Comparison of ENCODE assay signal across 23 cellular contexts in the genomic region with DNA sequence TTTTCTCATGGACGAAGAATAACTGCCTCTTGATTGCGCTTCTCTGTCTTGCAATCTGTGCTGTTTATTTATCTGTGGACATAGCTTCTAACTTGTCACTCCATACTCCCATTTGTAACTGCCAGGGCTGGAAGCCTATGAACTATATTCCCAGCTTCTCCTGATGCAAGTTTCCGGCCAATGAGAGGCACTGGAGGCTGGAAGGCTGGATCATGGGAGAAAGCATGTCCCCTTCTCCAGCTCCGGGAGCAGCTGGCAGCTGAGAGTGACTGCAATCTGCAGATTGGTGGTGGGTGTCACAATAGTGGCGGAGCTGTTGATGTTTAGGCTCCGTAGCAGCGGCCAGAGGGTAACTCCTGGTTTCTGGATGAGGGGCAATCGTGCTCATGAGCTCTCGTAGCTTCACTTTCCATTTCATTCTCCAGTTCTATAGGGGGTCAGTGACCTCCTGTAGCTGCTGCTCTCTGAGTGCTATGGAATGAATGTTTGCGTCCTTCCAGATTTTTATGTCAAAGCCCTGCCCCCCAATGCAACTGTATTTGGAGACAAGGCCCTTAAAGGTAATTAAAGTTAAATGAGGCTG. TPM values are rescaled to one million over a fixed set of nuclear protein-coding genes. Genes with fewer than 3 reads are reported as not detected.
A peak's percentile ranks its signal among the peaks of the same experiment; 100 is the strongest.
DNase-seq lines count a peak whose midpoint lies in the region; ATAC-seq and TF ChIP-seq lines count a peak whose summit lies in the region.
"Had no signal": no experiment of that assay in that cellular context is flagged by ENCODE, and none has a peak within 500 bp of the region (broad histone marks: within the 10 kb centered on the region; RNA-seq: fewer than 3 reads in every experiment).

No MANE protein-coding gene starts in this region.

- H3K4me1 ChIP-seq in SK-N-SH (ENCODE audit: control insufficient read depth in 1 of 2, insufficient read depth in 2 of 2, low read depth in 1 of 2, low read length in 1 of 2) (peaks cover 0 to 2% of the 10 kb centered on the region in 2 experiments; a peak in 1 of 4 replicates), mesenchymal stem cell (ENCODE audit: control insufficient read depth, insufficient read depth, low read depth, low read length) (peaks cover 22% of the 10 kb centered on the region), body of pancreas (peaks cover 26% of the 10 kb centered on the region), aorta (ENCODE audit: control insufficient read depth in 1 of 2, insufficient read depth in 2 of 2, low read length in 2 of 2) (no peaks in the 10 kb centered on the region)

- no peak overlapping the region for H2AK5ac ChIP-seq in mesenchymal stem cell (ENCODE audit: low read length, severe bottlenecking)

- H3K23ac ChIP-seq in mesenchymal stem cell (ENCODE audit: low read length in 2 of 2) = no peak overlapping the region

- H2BK120ac ChIP-seq in mesenchymal stem cell (ENCODE audit: low read depth, low read length) = no peak overlapping the region

- POLR2A ChIA-PET in SK-N-SH (lab: Yijun Ruan, JAX) = no interaction called here

- no peaks in the 10 kb centered on the region for H3K79me1 ChIP-seq in mesenchymal stem cell (replicated peaks; ENCODE audit: low read length, poor library complexity, severe bottlenecking)

- peak overlapping the region in 1 of 2 experiments; percentile 42 for H3K18ac ChIP-seq in mesenchymal stem cell (ENCODE audit: low read depth in 1 of 2, low read length in 2 of 2)

- intact Hi-C loops in body of pancreas (cut with DNase I) = no loop called here
- intact Hi-C loops in aorta (cut with DNase I) = no loop called here

- TF ChIP-seq POLR2A in body of pancreas (IDR thresholded peaks at IDR 0.05) = no peak

- H3K9ac ChIP-seq in SK-N-SH (no peak overlapping the region), mesenchymal stem cell (ENCODE audit: low read length) (no peak overlapping the region)

- H2BK15ac ChIP-seq in mesenchymal stem cell (ENCODE audit: low read depth, poor library complexity, severe bottlenecking) = peak overlapping the region; percentile 0

- no peak overlapping the region for H2BK5ac ChIP-seq in mesenchymal stem cell (ENCODE audit: low read depth, low read length, poor library complexity, severe bottlenecking)

- CTCF ChIA-PET in SK-N-SH (lab: Yijun Ruan, JAX) = interaction anchor here (1.2 kb wide), 1 partner anchor 23 kb away, joined by 4 read pairs; no protein-coding TSS in a partner anchor

- TF ChIP-seq RAD21 in SK-N-SH (IDR thresholded peaks at IDR 0.05; ENCODE audit: low read length) = no peak

- no peaks in the 10 kb centered on the region for H4K20me1 ChIP-seq in SK-N-SH (ENCODE audit: insufficient read depth)

- H3K36me3 ChIP-seq in SK-N-SH (replicated peaks in 1 of 2; ENCODE audit: control insufficient read depth in 1 of 2, insufficient read depth in 2 of 2, low read length in 1 of 2) (no peaks in the 10 kb centered on the region), mesenchymal stem cell (ENCODE audit: control insufficient read depth in 1 of 2, insufficient read depth in 2 of 2, low read depth in 1 of 2, low read length in 2 of 2) (no peaks in the 10 kb centered on the region), body of pancreas (replicated peaks in 1 of 2; ENCODE audit: insufficient read depth in 1 of 2, low read depth in 2 of 2) (no peaks in the 10 kb centered on the region), aorta (ENCODE audit: control insufficient read depth in 1 of 2, insufficient read depth in 2 of 2, low read length in 1 of 2) (no peaks in the 10 kb centered on the region)

- H3K9me2 ChIP-seq in SK-N-SH = no peaks in the 10 kb centered on the region

- no peak overlapping the region for H3K14ac ChIP-seq in mesenchymal stem cell (ENCODE audit: low read length in 2 of 2)

- WGBS in SK-N-SH (ENCODE audit: low lambda C conversion rate) = 58% methylated on average over 10 of the region's 10 CpGs
- WGBS in mesenchymal stem cell = 86% methylated on average over 8 of the region's 10 CpGs
- WGBS in body of pancreas, 2 donors = 83 to 88% methylated on average over 10 of the region's 10 CpGs
- 71 to 81% methylated on average over 10 of the region's 10 CpGs for WGBS in aorta, 2 donors

- no peak overlapping the region for H3K4me2 ChIP-seq in SK-N-SH
- no peak overlapping the region for H3K4me2 ChIP-seq in mesenchymal stem cell (ENCODE audit: low read length, poor library complexity, severe bottlenecking)

- H3F3A ChIP-seq in SK-N-SH (replicated peaks; ENCODE audit: insufficient read depth) = no peaks in the 10 kb centered on the region

- ATAC-seq in SK-N-SH treated with all-trans-retinoic acid at 6 μM for 48 hours (no peak), body of pancreas (no peak), aorta (ENCODE audit: low FRiP score) (no peak)

- no peak for TF ChIP-seq EP300 in SK-N-SH (IDR thresholded peaks at IDR 0.05; ENCODE audit: borderline replicate concordance in 1 of 2, low read depth in 1 of 2, low read length in 1 of 2)

- H2BK12ac ChIP-seq in mesenchymal stem cell (ENCODE audit: low read length in 2 of 2) = no peak overlapping the region

- no peak overlapping the region for H3K4me3 ChIP-seq in SK-N-SH (ENCODE audit: low read depth in 2 of 2, low read length in 1 of 2)
- H3K4me3 ChIP-seq in mesenchymal stem cell (ENCODE audit: insufficient read depth in 1 of 2, low read depth in 1 of 2, low read length in 2 of 2) = no peak overlapping the region
- H3K4me3 ChIP-seq in body of pancreas = no peak overlapping the region
- no peak overlapping the region for H3K4me3 ChIP-seq in aorta (ENCODE audit: low read length in 2 of 2)
- H3K4me3 ChIP-seq: GM12878 had no signal

- H3K79me2 ChIP-seq in SK-N-SH (ENCODE audit: insufficient read depth) = no peaks in the 10 kb centered on the region

- H2AFZ ChIP-seq in SK-N-SH (ENCODE audit: low read depth) (no peak overlapping the region), mesenchymal stem cell (ENCODE audit: low read depth, low read length) (peak overlapping the region; percentile 30)

- H3K9me3 ChIP-seq in SK-N-SH = no peaks in the 10 kb centered on the region
- H3K9me3 ChIP-seq in mesenchymal stem cell (ENCODE audit: control insufficient read depth, low read length) = peaks cover 8% of the 10 kb centered on the region
- H3K9me3 ChIP-seq in body of pancreas = no peaks in the 10 kb centered on the region
- peaks cover 4% of the 10 kb centered on the region for H3K9me3 ChIP-seq in aorta (ENCODE audit: control insufficient read depth, low read length)

- no peak overlapping the region for H4K8ac ChIP-seq in mesenchymal stem cell (ENCODE audit: low read length)

- TF ChIP-seq CTCF in SK-N-SH (IDR thresholded peaks at IDR 0.05) (no peak), body of pancreas (IDR thresholded peaks at IDR 0.05) (no peak)

- DNase-seq in SK-N-SH (peak; percentile 14), caudate nucleus (lab: John Stamatoyannopoulos, UW) (no peak), mesenchymal stem cell (no peak), foreskin melanocyte (no peak), SHP77 treated with DMSO at 0.1 percent for 48 hours (lab: John Stamatoyannopoulos, UW) (no peak), body of pancreas (no peak), aorta (no peak)
- DNase-seq: CD4-positive, CD25-positive, alpha-beta regulatory T cell; COR-L47; DMS 273 treated with DMSO at 0.1 percent for 48 hours; GDM1; HFFc6; IMR-90; NCI-H1417 treated with DMSO at 0.1 percent for 48 hours; NCI-H1930; NCI-H226; NCI-H524; SHP77 had no signal

- H3K27me3 ChIP-seq in SK-N-SH (ENCODE audit: insufficient read depth) = no peaks in the 10 kb centered on the region
- peaks cover 22 to 51% of the 10 kb centered on the region in 2 experiments for H3K27me3 ChIP-seq in mesenchymal stem cell (ENCODE audit: control insufficient read depth in 1 of 2, insufficient read depth in 1 of 2, low read length in 2 of 2)
- H3K27me3 ChIP-seq in body of pancreas = no peaks in the 10 kb centered on the region
- no peaks in the 10 kb centered on the region for H3K27me3 ChIP-seq in aorta (ENCODE audit: control insufficient read depth in 1 of 2, insufficient read depth in 2 of 2, low read length in 1 of 2)

- peak overlapping the region in 1 of 2 experiments; percentile 50 for H3K4ac ChIP-seq in mesenchymal stem cell (ENCODE audit: low read depth in 1 of 2, low read length in 2 of 2)

- no peak overlapping the region for H3K27ac ChIP-seq in SK-N-SH (ENCODE audit: low read depth in 2 of 2, low read length in 1 of 2)
- peak overlapping the region; percentile 59 for H3K27ac ChIP-seq in caudate nucleus (ENCODE audit: low read depth, low read length)
- H3K27ac ChIP-seq in mesenchymal stem cell (ENCODE audit: low read length, poor library complexity, severe bottlenecking) = no peak overlapping the region
- H3K27ac ChIP-seq in body of pancreas = no peak overlapping the region
- no peak overlapping the region for H3K27ac ChIP-seq in aorta (ENCODE audit: low read depth in 1 of 2, low read length in 2 of 2)
- H3K27ac ChIP-seq: 22Rv1, HL-60 had no signal

- H4K91ac ChIP-seq in mesenchymal stem cell (ENCODE audit: low read length) = no peak overlapping the region

TF ChIP-seq in SK-N-SH, 30 proteins besides CTCF, POLR2A, EP300 and RAD21:
- TF ChIP-seq, protein P1, sequence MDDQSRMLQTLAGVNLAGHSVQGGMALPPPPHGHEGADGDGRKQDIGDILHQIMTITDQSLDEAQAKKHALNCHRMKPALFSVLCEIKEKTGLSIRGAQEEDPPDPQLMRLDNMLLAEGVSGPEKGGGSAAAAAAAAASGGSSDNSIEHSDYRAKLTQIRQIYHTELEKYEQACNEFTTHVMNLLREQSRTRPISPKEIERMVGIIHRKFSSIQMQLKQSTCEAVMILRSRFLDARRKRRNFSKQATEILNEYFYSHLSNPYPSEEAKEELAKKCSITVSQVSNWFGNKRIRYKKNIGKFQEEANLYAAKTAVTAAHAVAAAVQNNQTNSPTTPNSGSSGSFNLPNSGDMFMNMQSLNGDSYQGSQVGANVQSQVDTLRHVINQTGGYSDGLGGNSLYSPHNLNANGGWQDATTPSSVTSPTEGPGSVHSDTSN (IDR thresholded peaks at IDR 0.05) = no peak

TF ChIP-seq in SK-N-SH treated with all-trans-retinoic acid at 6 μM for 48 hours, 23 proteins besides CTCF, POLR2A, EP300 and RAD21 (continues in another document):
- no peak for TF ChIP-seq PPARA (CRISPR knock-in tag; IDR thresholded peaks at IDR 0.05; ENCODE audit: borderline replicate concordance)
- no peak for TF ChIP-seq BACH2 (CRISPR knock-in tag; IDR thresholded peaks at IDR 0.05; ENCODE audit: borderline replicate concordance)
- no peak for TF ChIP-seq OSR1 (CRISPR knock-in tag; IDR thresholded peaks at IDR 0.05)

RNA-seq across cellular contexts. Expression of gene PCSK6, which starts 35.7 kb away (rescaled TPM):
- 0.03 and 0.10 TPM in 2 replicates for polyA plus RNA-seq in SK-N-SH (2012; rRNA removed)
- 0.05 and 0.45 TPM in 2 replicates for polyA plus RNA-seq in SK-N-SH (2012; cell fraction: cytosol; rRNA removed)
- polyA plus RNA-seq in SK-N-SH (2012; cell fraction: nucleus; rRNA removed) = 0.23 and 0.32 TPM in 2 replicates
- 49.7 TPM for polyA plus RNA-seq in mesenchymal stem cell (2013, experiment 1 of 2)
- polyA plus RNA-seq in mesenchymal stem cell (2013, experiment 2 of 2) = 51.6 TPM
- 10 to 100 TPM in 1 of 2 donors, 1 to 10 TPM in 1; 8.9 to 10.1 TPM for total RNA-seq in body of pancreas
- total RNA-seq in aorta = 10 to 100 TPM in 1 of 2 donors, 1 to 10 TPM in 1; 5.0 to 11.2 TPM
- polyA plus RNA-seq in aorta = 1 to 10 TPM in 1 of 2 donors, not detected in 1; 1.6 TPM
- total RNA-seq: H4, HFFc6, IMR-90 had no signal
- polyA plus RNA-seq: IMR-90 had no signal
